Comparison of ENCODE assay signal across 2 cellular contexts in the genomic region with DNA sequence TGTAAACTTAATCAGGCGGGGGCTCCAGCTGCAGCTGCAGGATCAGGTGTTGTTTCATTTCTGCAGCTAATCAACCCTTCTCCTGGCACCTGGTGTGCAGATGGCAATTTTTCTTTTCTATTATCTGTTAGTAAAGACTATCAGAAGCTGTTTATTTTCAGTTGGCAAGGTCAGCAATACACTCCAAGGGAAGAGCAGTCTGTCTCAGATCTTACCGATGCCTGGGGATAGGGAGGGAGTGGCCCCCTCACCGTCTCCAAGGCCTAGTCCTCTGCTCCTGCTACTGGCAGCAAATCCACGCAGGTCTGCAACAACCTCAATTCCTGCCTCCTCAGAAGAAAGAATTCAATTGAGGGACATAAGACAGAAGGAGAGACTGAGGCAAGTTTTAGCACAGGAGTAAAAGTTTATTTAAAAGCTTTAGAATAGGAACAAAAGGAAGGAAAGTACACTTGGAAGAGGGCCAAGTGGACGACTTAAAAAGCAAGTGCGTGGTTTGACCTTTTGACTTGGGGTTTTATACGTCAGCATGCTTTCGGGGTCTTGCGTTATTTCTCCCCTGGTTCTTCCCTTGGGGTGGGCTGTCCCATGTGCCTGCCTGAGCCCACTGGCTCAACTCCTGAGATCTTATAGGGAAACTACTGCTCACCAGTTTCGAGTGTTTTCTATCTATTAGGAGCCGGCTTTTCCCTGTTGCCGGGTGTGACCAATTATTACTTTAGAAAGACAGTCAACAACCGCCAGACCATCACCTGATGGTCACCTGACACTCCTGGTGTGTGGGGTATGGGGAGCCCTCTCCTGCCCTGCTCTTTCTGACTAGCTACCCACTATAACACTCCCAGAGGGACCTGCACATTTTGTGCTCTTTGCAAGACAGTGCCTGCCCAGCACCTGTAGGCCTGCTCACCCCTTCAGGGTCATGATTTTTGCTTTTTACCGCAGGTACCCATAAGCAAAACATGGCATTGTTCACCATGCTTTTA.
TF ChIP-seq lines count a peak whose summit lies in the region.

No MANE protein-coding gene starts in this region.

TF ChIP-seq in K562, 482 proteins besides CTCF, POLR2A, EP300 and RAD21 (continues in another document):
- peak; percentile 50; the same call in 1 of the 2 replicates for TF ChIP-seq PYGO2 (tag; IDR thresholded peaks at IDR 0.05)
- peak; percentile 33; the same call in 1 of the 2 replicates for TF ChIP-seq ATF3 (IDR thresholded peaks at IDR 0.05)
- no peak for TF ChIP-seq ATF3 (CRISPR knock-in tag; conservative IDR thresholded peaks at IDR 0.05)
- TF ChIP-seq ZFX (CRISPR knock-in tag; IDR thresholded peaks at IDR 0.05) = peak; percentile 81
- TF ChIP-seq ADNP (tag; IDR thresholded peaks at IDR 0.05) = 0 out of 2 replicates have a peak, but pooled peaks have one; percentile 37
- 0 out of 2 replicates have a peak, but pooled peaks have one; percentile 25 for TF ChIP-seq ZBTB12 (CRISPR knock-in tag; IDR thresholded peaks at IDR 0.05)
- TF ChIP-seq HDAC2 (IDR thresholded peaks at IDR 0.05) = no peak
- TF ChIP-seq ZNF347 (CRISPR knock-in tag; IDR thresholded peaks at IDR 0.05; ENCODE audit: low read depth) = no peak
- peak; percentile 37 to 70; a peak in 2 of 4 replicates for TF ChIP-seq FOXK2 (conservative IDR thresholded peaks at IDR 0.05 in 1 of 2, IDR thresholded peaks at IDR 0.05 in 1 of 2; ENCODE audit: low read depth in 2 of 2)
- TF ChIP-seq MAFF (IDR thresholded peaks at IDR 0.05; ENCODE audit: low read length) = peak; percentile 26; the same call in 1 of the 2 replicates
- TF ChIP-seq CREM (IDR thresholded peaks at IDR 0.05; ENCODE audit: low read depth) = peak; percentile 13; the same call in 1 of the 2 replicates
- 0 out of 2 replicates have a peak, but pooled peaks have one; percentile 18 for TF ChIP-seq RNF2 (IDR thresholded peaks at IDR 0.05)
- 0 out of 2 replicates have a peak, but pooled peaks have one; percentile 34 for TF ChIP-seq SMARCE1 (IDR thresholded peaks at IDR 0.05)
- peak; percentile 47; the same call in 1 of the 2 replicates for TF ChIP-seq ESRRA (IDR thresholded peaks at IDR 0.05; ENCODE audit: borderline replicate concordance, low read depth)
- no peak for TF ChIP-seq ZNF75A (CRISPR knock-in tag; IDR thresholded peaks at IDR 0.05)
- 0 out of 2 replicates have a peak, but pooled peaks have one; percentile 26 for TF ChIP-seq NFIX (CRISPR knock-in tag; IDR thresholded peaks at IDR 0.05; ENCODE audit: low read depth)
- TF ChIP-seq, protein P1, sequence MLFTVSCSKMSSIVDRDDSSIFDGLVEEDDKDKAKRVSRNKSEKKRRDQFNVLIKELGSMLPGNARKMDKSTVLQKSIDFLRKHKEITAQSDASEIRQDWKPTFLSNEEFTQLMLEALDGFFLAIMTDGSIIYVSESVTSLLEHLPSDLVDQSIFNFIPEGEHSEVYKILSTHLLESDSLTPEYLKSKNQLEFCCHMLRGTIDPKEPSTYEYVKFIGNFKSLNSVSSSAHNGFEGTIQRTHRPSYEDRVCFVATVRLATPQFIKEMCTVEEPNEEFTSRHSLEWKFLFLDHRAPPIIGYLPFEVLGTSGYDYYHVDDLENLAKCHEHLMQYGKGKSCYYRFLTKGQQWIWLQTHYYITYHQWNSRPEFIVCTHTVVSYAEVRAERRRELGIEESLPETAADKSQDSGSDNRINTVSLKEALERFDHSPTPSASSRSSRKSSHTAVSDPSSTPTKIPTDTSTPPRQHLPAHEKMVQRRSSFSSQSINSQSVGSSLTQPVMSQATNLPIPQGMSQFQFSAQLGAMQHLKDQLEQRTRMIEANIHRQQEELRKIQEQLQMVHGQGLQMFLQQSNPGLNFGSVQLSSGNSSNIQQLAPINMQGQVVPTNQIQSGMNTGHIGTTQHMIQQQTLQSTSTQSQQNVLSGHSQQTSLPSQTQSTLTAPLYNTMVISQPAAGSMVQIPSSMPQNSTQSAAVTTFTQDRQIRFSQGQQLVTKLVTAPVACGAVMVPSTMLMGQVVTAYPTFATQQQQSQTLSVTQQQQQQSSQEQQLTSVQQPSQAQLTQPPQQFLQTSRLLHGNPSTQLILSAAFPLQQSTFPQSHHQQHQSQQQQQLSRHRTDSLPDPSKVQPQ (CRISPR knock-in tag; IDR thresholded peaks at IDR 0.05; ENCODE audit: borderline replicate concordance) = no peak
- TF ChIP-seq, protein P2, sequence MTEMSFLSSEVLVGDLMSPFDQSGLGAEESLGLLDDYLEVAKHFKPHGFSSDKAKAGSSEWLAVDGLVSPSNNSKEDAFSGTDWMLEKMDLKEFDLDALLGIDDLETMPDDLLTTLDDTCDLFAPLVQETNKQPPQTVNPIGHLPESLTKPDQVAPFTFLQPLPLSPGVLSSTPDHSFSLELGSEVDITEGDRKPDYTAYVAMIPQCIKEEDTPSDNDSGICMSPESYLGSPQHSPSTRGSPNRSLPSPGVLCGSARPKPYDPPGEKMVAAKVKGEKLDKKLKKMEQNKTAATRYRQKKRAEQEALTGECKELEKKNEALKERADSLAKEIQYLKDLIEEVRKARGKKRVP (CRISPR knock-in tag; IDR thresholded peaks at IDR 0.05) = peak; percentile 69
- TF ChIP-seq, protein P3, sequence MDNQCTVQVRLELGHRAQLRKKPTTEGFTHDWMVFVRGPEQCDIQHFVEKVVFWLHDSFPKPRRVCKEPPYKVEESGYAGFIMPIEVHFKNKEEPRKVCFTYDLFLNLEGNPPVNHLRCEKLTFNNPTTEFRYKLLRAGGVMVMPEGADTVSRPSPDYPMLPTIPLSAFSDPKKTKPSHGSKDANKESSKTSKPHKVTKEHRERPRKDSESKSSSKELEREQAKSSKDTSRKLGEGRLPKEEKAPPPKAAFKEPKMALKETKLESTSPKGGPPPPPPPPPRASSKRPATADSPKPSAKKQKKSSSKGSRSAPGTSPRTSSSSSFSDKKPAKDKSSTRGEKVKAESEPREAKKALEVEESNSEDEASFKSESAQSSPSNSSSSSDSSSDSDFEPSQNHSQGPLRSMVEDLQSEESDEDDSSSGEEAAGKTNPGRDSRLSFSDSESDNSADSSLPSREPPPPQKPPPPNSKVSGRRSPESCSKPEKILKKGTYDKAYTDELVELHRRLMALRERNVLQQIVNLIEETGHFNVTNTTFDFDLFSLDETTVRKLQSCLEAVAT (IDR thresholded peaks at IDR 0.05) = peak in 1 of 2 experiments; percentile 99; a peak in 2 of 4 replicates
- TF ChIP-seq FOXP1 (CRISPR knock-in tag; IDR thresholded peaks at IDR 0.05) = no peak
- no peak; the same call in 1 of the 2 replicates for TF ChIP-seq NR2C1 (IDR thresholded peaks at IDR 0.05)
- 0 out of 2 replicates have a peak, but pooled peaks have one; percentile 7 for TF ChIP-seq NR2C1 (tag; IDR thresholded peaks at IDR 0.05)

TF ChIP-seq in HepG2, 621 proteins besides CTCF, POLR2A, EP300 and RAD21:
- TF ChIP-seq ERF (CRISPR knock-in tag; IDR thresholded peaks at IDR 0.05) = no peak
- no peak for TF ChIP-seq HNRNPL (IDR thresholded peaks at IDR 0.05; ENCODE audit: low read depth, low read length)
- TF ChIP-seq ARID2 (CRISPR knock-in tag; IDR thresholded peaks at IDR 0.05; ENCODE audit: borderline replicate concordance) = no peak
- no peak for TF ChIP-seq RERE (CRISPR knock-in tag; IDR thresholded peaks at IDR 0.05; ENCODE audit: low read depth)
- TF ChIP-seq ISX (CRISPR knock-in tag; conservative IDR thresholded peaks at IDR 0.05) = no peak
- no peak for TF ChIP-seq MYNN (CRISPR knock-in tag; IDR thresholded peaks at IDR 0.05; ENCODE audit: low read depth)
- TF ChIP-seq ZFY (CRISPR knock-in tag; IDR thresholded peaks at IDR 0.05) = no peak
- TF ChIP-seq, protein P4, sequence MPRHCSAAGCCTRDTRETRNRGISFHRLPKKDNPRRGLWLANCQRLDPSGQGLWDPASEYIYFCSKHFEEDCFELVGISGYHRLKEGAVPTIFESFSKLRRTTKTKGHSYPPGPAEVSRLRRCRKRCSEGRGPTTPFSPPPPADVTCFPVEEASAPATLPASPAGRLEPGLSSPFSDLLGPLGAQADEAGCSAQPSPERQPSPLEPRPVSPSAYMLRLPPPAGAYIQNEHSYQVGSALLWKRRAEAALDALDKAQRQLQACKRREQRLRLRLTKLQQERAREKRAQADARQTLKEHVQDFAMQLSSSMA (CRISPR knock-in tag; IDR thresholded peaks at IDR 0.05) = no peak
